8 cellular contexts compared by ENCODE assay signal in genomic region chr1:30824736-30825429, GRCh38.
DNase-seq lines count a peak whose midpoint lies in the region; ATAC-seq and TF ChIP-seq lines count a peak whose summit lies in the region.

No MANE protein-coding gene starts in this region.

- no peak overlapping the region for H3K56ac ChIP-seq in IMR-90 (ENCODE audit: extremely low read depth, insufficient read depth, low read length)

- no peak for TF ChIP-seq POLR2A in IMR-90 (IDR thresholded peaks at IDR 0.05; ENCODE audit: low read depth, low read length)

- CTCF ChIA-PET in IMR-90 (lab: Yijun Ruan, JAX), result interaction anchor here (1.3 kb wide), 1 partner anchor 86 kb away, joined by 8 read pairs; no protein-coding TSS in a partner anchor

- intact Hi-C loops in IMR-90 (cut with micrococcal nuclease), result loop anchor here (5.0 kb wide), 1 partner anchor 32 kb away; no protein-coding TSS in a partner anchor

- peaks cover 30% of the 10 kb centered on the region for H3K27me3 Mint-ChIP-seq in nephron (ENCODE audit: low read depth)

- H2BK5ac ChIP-seq in IMR-90 (ENCODE audit: low read depth, low read length, poor library complexity, severe bottlenecking), result peak overlapping the region; percentile 14

- peak overlapping the region; percentile 31 for H2AK5ac ChIP-seq in IMR-90 (ENCODE audit: low read depth, low read length)

- H4K20me1 ChIP-seq in IMR-90 (ENCODE audit: insufficient read depth, low read length), result no peaks in the 10 kb centered on the region; the same call in 1 of the 2 replicates

- peak overlapping the region; percentile 6; the same call in 1 of the 2 replicates for H3K9ac ChIP-seq in IMR-90 (ENCODE audit: low read depth, low read length)

- peak overlapping the region; percentile 2 to 77; a peak in 2 of 4 replicates for H4K8ac ChIP-seq in IMR-90 (ENCODE audit: low read depth in 2 of 2, low read length in 2 of 2)

- peaks cover 2% of the 10 kb centered on the region; the same call in 1 of the 2 replicates for H3K27me3 ChIP-seq in IMR-90 (ENCODE audit: control insufficient read depth, insufficient read depth, low read length)

- H3K4me2 ChIP-seq in IMR-90 (ENCODE audit: low read depth, low read length), result peak overlapping the region; percentile 73

- H2AK9ac ChIP-seq in IMR-90 (replicated peaks; ENCODE audit: low read depth, low read length, poor library complexity), result peak overlapping the region; percentile 97

- peak overlapping the region; percentile 36; the same call in 2 of the 3 replicates for H2BK15ac ChIP-seq in IMR-90 (ENCODE audit: low read depth, low read length)

- H3K36me3 ChIP-seq in IMR-90 (ENCODE audit: control insufficient read depth, insufficient read depth, low read length), result no peaks in the 10 kb centered on the region

- peaks cover 39% of the 10 kb centered on the region for H3K4me1 Mint-ChIP-seq in nephron

- peak overlapping the region; percentile 62 for H4K91ac ChIP-seq in IMR-90 (ENCODE audit: insufficient read depth, low read depth, low read length)

- peak overlapping the region in 2 of 3 experiments; percentile 81 to 96 for H3K27ac Mint-ChIP-seq in nephron

- H3K4me1 ChIP-seq in IMR-90 (ENCODE audit: control insufficient read depth, insufficient read depth, low read length), result peaks cover 20% of the 10 kb centered on the region

- H3K18ac ChIP-seq in IMR-90 (ENCODE audit: low read depth, low read length), result no peak overlapping the region

- peak overlapping the region; percentile 72 for H2BK20ac ChIP-seq in IMR-90 (ENCODE audit: low read depth, low read length)

- no peaks in the 10 kb centered on the region for H3K9me3 Mint-ChIP-seq in nephron

- peak overlapping the region; percentile 23; the same call in 1 of the 2 replicates for H3K23ac ChIP-seq in IMR-90 (ENCODE audit: low read depth, low read length)

- peak overlapping the region; percentile 41 for H3K14ac ChIP-seq in IMR-90 (replicated peaks; ENCODE audit: low read depth, low read length)

- DNase-seq in AG09309 (ENCODE audit: low read depth) (no peak), IMR-90 (no peak), cardiac fibroblast (ENCODE audit: low read depth in 2 of 2) (no peak), SKM-1 (lab: John Stamatoyannopoulos, UW; ENCODE audit: unreplicated experiment) (no peak), HUDEP-2 (lab: John Stamatoyannopoulos, UW; ENCODE audit: unreplicated experiment in 76 of 76) (no peak), DMS 273 (lab: John Stamatoyannopoulos, UW; ENCODE audit: unreplicated experiment) (no peak)

- peaks cover 20% of the 10 kb centered on the region for H3K9me1 ChIP-seq in IMR-90 (ENCODE audit: insufficient read depth, low read length)

- H3K27ac ChIP-seq in IMR-90 (ENCODE audit: insufficient read depth, low read length), result peak overlapping the region; percentile 55

- BruUV-seq in IMR-90 (replicated peaks; lab: Mats Ljungman, UMichigan), result no TSS peak

- in situ Hi-C loops in IMR-90 (cut with MboI; ENCODE audit: low sequenced_read_pairs), result no loop called here

- no peak for TF ChIP-seq RAD21 in IMR-90 (IDR thresholded peaks at IDR 0.05; ENCODE audit: low read length)

- no peak overlapping the region; the same call in 1 of the 2 replicates for H4K5ac ChIP-seq in IMR-90 (ENCODE audit: low read depth, low read length)

- POLR2A ChIA-PET in IMR-90 (lab: Charles Lee; ENCODE audit: unreplicated experiment), result no interaction called here

- H3K79me1 ChIP-seq in IMR-90 (ENCODE audit: low read depth in 1 of 2, low read length in 2 of 2), result no peaks in the 10 kb centered on the region

- 49% methylated on average over 5 of the region's 12 CpGs; no CpG with 5 or more reads in 1 of the 2 experiments for WGBS in IMR-90 (ENCODE audit: extremely low coverage in 2 of 2, insufficient read length in 1 of 2), 2 experiments

- H3K4me3 ChIP-seq in AG09309 (ENCODE audit: control insufficient read depth, low read depth, low read length), result peak overlapping the region; percentile 40
- peak overlapping the region; percentile 23 for H3K4me3 ChIP-seq in IMR-90 (ENCODE audit: insufficient read depth, low read depth, low read length)
- H3K4me3 ChIP-seq in cardiac fibroblast (replicated peaks in 1 of 2; ENCODE audit: low read depth in 2 of 2, low read length in 2 of 2), result peak overlapping the region; percentile 30 to 33

- H3K36me3 Mint-ChIP-seq in nephron (ENCODE audit: low read depth), result no peaks in the 10 kb centered on the region

- peak overlapping the region; percentile 97 for H2AFZ ChIP-seq in IMR-90 (replicated peaks; ENCODE audit: low read length, poor library complexity)

- H2BK120ac ChIP-seq in IMR-90 (ENCODE audit: low read depth, low read length), result peak overlapping the region; percentile 76

- TF ChIP-seq CTCF in AG09309 (IDR thresholded peaks at IDR 0.05; ENCODE audit: control insufficient read depth, insufficient read depth, low read depth, low read length, missing control alignments) (no peak), IMR-90 (conservative IDR thresholded peaks at IDR 0.05; ENCODE audit: low read depth, low read length) (no peak), cardiac fibroblast (IDR thresholded peaks at IDR 0.05; ENCODE audit: low read depth, low read length) (no peak), nephron (IDR thresholded peaks at IDR 0.05; ENCODE audit: unreplicated experiment in 3 of 3) (no peak)

- ATAC-seq in IMR-90 (ENCODE audit: low read depth), result peak; percentile 5
- ATAC-seq in HG03439 (IDR thresholded peaks at IDR 0.05; ENCODE audit: unreplicated experiment), result no peak

- H3K4ac ChIP-seq in IMR-90 (ENCODE audit: low read depth, low read length), result peak overlapping the region; percentile 82

- H3K4me3 Mint-ChIP-seq in nephron, result peak overlapping the region; percentile 42 to 86 (median 83)

- no peaks in the 10 kb centered on the region for H3K9me3 ChIP-seq in IMR-90 (ENCODE audit: control insufficient read depth, insufficient read depth, low read length)

- dilution Hi-C loops in IMR-90 (cut with HindIII; ENCODE audit: low sequenced_read_pairs, unreplicated experiment), result loop anchor here (25.0 kb wide), 1 partner anchor 87 kb away; the partner anchor contains the start of gene SDC3

TF ChIP-seq in IMR-90, 13 proteins besides CTCF, POLR2A, EP300 and RAD21:
- TF ChIP-seq NFE2L2 (IDR thresholded peaks at IDR 0.05; ENCODE audit: low read depth, low read length) (no peak), MAFK (IDR thresholded peaks at IDR 0.05; ENCODE audit: low read depth, low read length) (no peak), CHD1 (IDR thresholded peaks at IDR 0.05; ENCODE audit: low read depth, low read length) (no peak), USF2 (IDR thresholded peaks at IDR 0.05; ENCODE audit: low read depth, low read length) (no peak), CEBPB (IDR thresholded peaks at IDR 0.05; ENCODE audit: low read depth, low read length) (no peak), RFX5 (IDR thresholded peaks at IDR 0.05; ENCODE audit: low read depth, low read length) (no peak), ELK1 (IDR thresholded peaks at IDR 0.05; ENCODE audit: borderline replicate concordance, low read depth, low read length) (no peak), FOS (IDR thresholded peaks at IDR 0.05; ENCODE audit: low read depth, low read length) (no peak), RCOR1 (IDR thresholded peaks at IDR 0.05; ENCODE audit: insufficient replicate concordance, low read length) (no peak), SMC3 (IDR thresholded peaks at IDR 0.05; ENCODE audit: low read depth, low read length) (no peak), BHLHE40 (IDR thresholded peaks at IDR 0.05; ENCODE audit: low read depth, low read length) (no peak), MAZ (IDR thresholded peaks at IDR 0.05; ENCODE audit: borderline replicate concordance, low read depth, low read length) (no peak), MXI1 (IDR thresholded peaks at IDR 0.05; ENCODE audit: borderline replicate concordance, low read depth, low read length) (no peak)
